ENCODE assay signal across 1 cellular context in genomic region chr16:3874242-3874641, GRCh38.
TF ChIP-seq lines count a peak whose summit lies in the region.

No MANE protein-coding gene starts in this region.

TF ChIP-seq in GM23338, 12 proteins besides CTCF, POLR2A, EP300 and RAD21 (continued from another document):
- TF ChIP-seq ZNF462 (CRISPR knock-in tag; IDR thresholded peaks at IDR 0.05) (no peak), POLR2AphosphoS5 (IDR thresholded peaks at IDR 0.05; ENCODE audit: low read depth) (no peak), EZH2phosphoT487 (IDR thresholded peaks at IDR 0.05; ENCODE audit: unreplicated experiment) (no peak)
